ENCODE assay signal across 1 cellular context in the genomic region with DNA sequence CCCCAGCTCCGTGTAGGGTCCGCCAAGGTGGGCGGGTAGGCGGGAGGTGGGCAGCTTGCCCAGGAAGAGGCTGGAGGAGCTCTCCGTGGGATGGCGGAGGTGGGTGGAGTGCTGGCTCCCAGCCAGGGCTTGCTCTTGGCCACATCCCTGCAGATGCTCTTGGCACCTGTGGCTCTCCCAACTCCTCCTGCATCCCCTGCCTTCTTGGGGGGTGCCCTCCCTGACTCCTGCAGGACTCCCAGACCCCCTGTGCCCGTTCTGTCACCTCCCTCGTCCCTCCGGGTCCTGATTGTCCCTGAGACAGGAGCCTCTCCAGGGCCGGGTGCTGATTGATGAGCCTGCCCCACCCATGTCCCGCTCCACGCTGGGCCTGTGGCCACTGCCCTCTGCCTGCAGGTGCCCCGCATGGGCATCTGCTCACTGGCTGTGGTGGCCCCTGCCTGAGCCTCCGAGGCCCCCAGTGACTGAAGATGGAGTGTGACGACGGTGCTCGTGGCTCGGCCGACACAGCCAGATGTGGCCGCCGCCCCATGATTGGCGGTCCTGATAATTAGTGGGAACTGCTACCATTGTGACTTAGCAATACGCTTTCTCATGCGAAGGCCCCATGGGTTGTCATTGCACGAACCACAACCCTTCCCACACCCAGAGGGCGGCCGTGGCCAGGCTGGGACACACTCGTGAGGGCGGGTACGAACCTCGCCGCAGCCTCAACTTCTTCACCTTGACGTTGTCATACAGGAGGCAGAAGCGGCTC.
TF ChIP-seq lines count a peak whose summit lies in the region.

No MANE protein-coding gene starts in this region.

TF ChIP-seq in Ishikawa, 13 proteins besides CTCF, POLR2A, EP300 and RAD21 (continued from another document):
- TF ChIP-seq, protein P1, sequence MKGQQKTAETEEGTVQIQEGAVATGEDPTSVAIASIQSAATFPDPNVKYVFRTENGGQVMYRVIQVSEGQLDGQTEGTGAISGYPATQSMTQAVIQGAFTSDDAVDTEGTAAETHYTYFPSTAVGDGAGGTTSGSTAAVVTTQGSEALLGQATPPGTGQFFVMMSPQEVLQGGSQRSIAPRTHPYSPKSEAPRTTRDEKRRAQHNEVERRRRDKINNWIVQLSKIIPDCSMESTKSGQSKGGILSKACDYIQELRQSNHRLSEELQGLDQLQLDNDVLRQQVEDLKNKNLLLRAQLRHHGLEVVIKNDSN (IDR thresholded peaks at IDR 0.05): no peak
